Comparison of ENCODE assay signal across 1 cellular context in the genomic region with DNA sequence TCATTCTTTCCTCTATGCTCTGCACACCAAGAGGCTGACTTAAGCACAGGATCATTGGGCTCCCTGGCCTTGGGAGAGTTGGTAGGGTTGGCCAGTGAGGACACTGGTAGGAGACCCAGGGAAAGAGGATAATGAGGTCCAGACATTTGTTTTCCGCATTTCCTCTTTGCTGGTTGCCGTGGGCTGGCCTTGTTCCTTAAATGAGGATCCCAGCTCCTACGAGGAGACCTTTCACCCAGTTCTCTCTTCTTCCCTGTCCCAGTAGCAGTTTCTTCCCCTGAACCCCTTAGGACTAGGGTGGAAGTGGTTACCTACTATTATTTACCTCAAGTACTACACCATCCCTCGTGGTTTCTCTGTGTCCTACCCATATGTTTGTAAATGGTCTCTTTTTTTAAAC.
TF ChIP-seq lines count a peak whose summit lies in the region.

No MANE protein-coding gene starts in this region.

TF ChIP-seq in HepG2, 621 proteins besides CTCF, POLR2A, EP300 and RAD21 (continued from another document):
- TF ChIP-seq GMEB1 (CRISPR knock-in tag; IDR thresholded peaks at IDR 0.05; ENCODE audit: borderline replicate concordance), result no peak
- no peak for TF ChIP-seq ZFP90 (CRISPR knock-in tag; IDR thresholded peaks at IDR 0.05; ENCODE audit: borderline replicate concordance)
- no peak for TF ChIP-seq ZNF333 (CRISPR knock-in tag; IDR thresholded peaks at IDR 0.05; ENCODE audit: borderline replicate concordance)
